ENCODE assay signal across 8 cellular contexts in genomic region chr4:123477804-123478209, GRCh38.
A peak's percentile ranks its signal among the peaks of the same experiment; 100 is the strongest.
DNase-seq lines count a peak whose midpoint lies in the region; ATAC-seq and TF ChIP-seq lines count a peak whose summit lies in the region.

No MANE protein-coding gene starts in this region.

- H3F3A ChIP-seq in OCI-LY1 (ENCODE audit: insufficient read depth, low read length) = no peaks in the 10 kb centered on the region

- ATAC-seq in GM21423 (IDR thresholded peaks at IDR 0.05; ENCODE audit: unreplicated experiment) = peak; percentile 68
- peak in 3 of 4 donors; percentile 20 to 46 (median 25) for ATAC-seq in psoas muscle

- H3K27ac ChIP-seq in OCI-LY1 (ENCODE audit: low read depth, low read length, poor library complexity, severe bottlenecking) = peak overlapping the region; percentile 67
- no peak overlapping the region for H3K27ac ChIP-seq in psoas muscle

- intact Hi-C loops in psoas muscle (cut with DNase I) = no loop called here

- no peaks in the 10 kb centered on the region for H3K9me3 ChIP-seq in OCI-LY1 (ENCODE audit: low read length)
- no peaks in the 10 kb centered on the region for H3K9me3 ChIP-seq in psoas muscle

- peaks cover 32% of the 10 kb centered on the region for H3K4me1 ChIP-seq in OCI-LY1 (ENCODE audit: insufficient read depth, low read length, severe bottlenecking)
- peaks cover 12% of the 10 kb centered on the region for H3K4me1 ChIP-seq in psoas muscle

- no peaks in the 10 kb centered on the region for H3K9me2 ChIP-seq in OCI-LY1 (ENCODE audit: low read depth, low read length)

- no peaks in the 10 kb centered on the region for H3K27me3 ChIP-seq in OCI-LY1 (ENCODE audit: insufficient read depth, low read length)
- no peaks in the 10 kb centered on the region for H3K27me3 ChIP-seq in psoas muscle (ENCODE audit: insufficient read depth in 3 of 3, low read length in 2 of 3)

- H3K9ac ChIP-seq in OCI-LY1 (ENCODE audit: low read length) = no peak overlapping the region

- in situ Hi-C loops in astrocyte of the cerebellum (cut with HindIII; ENCODE audit: low sequenced_read_pairs) (no loop called here), ACHN (cut with HindIII; ENCODE audit: low pct_ligation_motif_present, low pct_unique_long_range_greater_than_20kb, low sequenced_read_pairs) (no loop called here)

- H2AFZ ChIP-seq in OCI-LY1 (ENCODE audit: low read length) = no peak overlapping the region

- DNase-seq in astrocyte of the cerebellum (ENCODE audit: low read depth) (peak; percentile 49), psoas muscle (peak in 1 of 2 donors; percentile 17), ACHN (no peak), inferior parietal cortex (ENCODE audit: extremely low spot score) (no peak), NCI-H128 (lab: John Stamatoyannopoulos, UW; ENCODE audit: unreplicated experiment) (no peak), erythroblast (lab: John Stamatoyannopoulos, UW) (no peak)

- no peaks in the 10 kb centered on the region for H4K20me1 ChIP-seq in OCI-LY1 (ENCODE audit: insufficient read depth, low read length)

- no peak for TF ChIP-seq CTCF in OCI-LY1 (IDR thresholded peaks at IDR 0.05; ENCODE audit: low read length)
- no peak for TF ChIP-seq CTCF in astrocyte of the cerebellum (IDR thresholded peaks at IDR 0.05; ENCODE audit: low read depth, low read length, missing control alignments)
- TF ChIP-seq CTCF in psoas muscle (IDR thresholded peaks at IDR 0.05) = no peak

- H3K4me3 ChIP-seq in OCI-LY1 (ENCODE audit: low read depth, low read length, poor library complexity, severe bottlenecking) (no peak overlapping the region), astrocyte of the cerebellum (ENCODE audit: low read depth, low read length) (no peak overlapping the region), psoas muscle (no peak overlapping the region)

- H3K79me2 ChIP-seq in OCI-LY1 (ENCODE audit: insufficient read depth, low read length) = no peaks in the 10 kb centered on the region

- no peaks in the 10 kb centered on the region for H3K36me3 ChIP-seq in OCI-LY1 (ENCODE audit: insufficient read depth, low read length)
- no peaks in the 10 kb centered on the region for H3K36me3 ChIP-seq in psoas muscle (ENCODE audit: insufficient read depth in 1 of 2, low read depth in 1 of 2)

- WGBS in psoas muscle, 3 donors = 57 to 62% (median 62%) methylated on average over 8 of the region's 8 CpGs

- peak overlapping the region; percentile 42; the same call in 1 of the 2 replicates for H3K4me2 ChIP-seq in OCI-LY1 (ENCODE audit: low read length)

- no peak for TF ChIP-seq POLR2A in erythroblast (IDR thresholded peaks at IDR 0.05; ENCODE audit: low read length)
